31 cellular contexts compared by ENCODE assay signal in genomic region chr17:30549864-30550511, GRCh38.
DNase-seq lines count a peak whose midpoint lies in the region; ATAC-seq, FAIRE-seq and TF ChIP-seq lines count a peak whose summit lies in the region.
"Had no signal": no experiment of that assay in that cellular context is flagged by ENCODE, and none has a peak within 500 bp of the region (broad histone marks: within the 10 kb centered on the region; RNA-seq: fewer than 3 reads in every experiment).

No MANE protein-coding gene starts in this region.

- H2BK15ac ChIP-seq in H1 (ENCODE audit: low read length): no peak overlapping the region

- no peak overlapping the region; the same call in 1 of the 2 replicates for H4K8ac ChIP-seq in H1 (ENCODE audit: extremely low read depth, insufficient read depth, low read length)

- H3K14ac ChIP-seq in H1 (ENCODE audit: insufficient read length): no peak overlapping the region

- no peak overlapping the region for H2BK120ac ChIP-seq in H1 (replicated peaks; ENCODE audit: low read depth, low read length)

- H3K4ac ChIP-seq in H1 (replicated peaks; ENCODE audit: insufficient read length, low read depth, low read length): no peak overlapping the region

- H2BK12ac ChIP-seq in H1 (ENCODE audit: low read depth, low read length): no peak overlapping the region

- CTCF ChIA-PET in H1 (lab: Charles Lee; ENCODE audit: partially characterized antibody): interaction anchor here (1.2 kb wide), 1 partner anchor 8 kb away, joined by 3 read pairs; no protein-coding TSS in a partner anchor

- H3K4me3 Mint-ChIP-seq in IgD-negative memory B cell (peak overlapping the region; percentile 5 to 95 (median 79)), osteocyte (ENCODE audit: unreplicated experiment) (no peak overlapping the region)
- H3K4me3 Mint-ChIP-seq: activated CD8-positive, alpha-beta T cell treated with anti-CD3 and anti-CD28 coated beads, Interleukin-2, amount 10 ng/mL, durations not matched to agents 7 days and 5 days; brain; effector memory CD8-positive, alpha-beta T cell; HFFc6; immature natural killer cell; nephron had no signal

- H2AFZ ChIP-seq in H1 (ENCODE audit: low read length): no peak overlapping the region

- TF ChIP-seq CTCF in H1 (IDR thresholded peaks at IDR 0.05; ENCODE audit: control extremely low read depth in 1 of 3, insufficient read depth in 1 of 3, low read depth in 1 of 3, low read length in 3 of 3) (no peak), osteocyte (IDR thresholded peaks at IDR 0.05) (no peak), coronary artery (IDR thresholded peaks at IDR 0.05) (no peak)

- H3K56ac ChIP-seq in H1 (replicated peaks; ENCODE audit: insufficient read length, low read depth, low read length): no peak overlapping the region

- 89% methylated on average over 15 of the region's 15 CpGs; no CpG with 5 or more reads in 1 of the 2 experiments for WGBS in H1 (ENCODE audit: extremely low coverage in 1 of 2, insufficient coverage in 1 of 2, insufficient read length in 1 of 2, insufficient replicate concordance in 2 of 2, low coverage in 1 of 2, low lambda C conversion rate in 2 of 2, missing lambda C conversion rate in 1 of 2), 2 experiments

- no peak for ATAC-seq in HG03175 (IDR thresholded peaks at IDR 0.05; ENCODE audit: unreplicated experiment)
- ATAC-seq: activated CD8-positive, alpha-beta T cell treated with anti-CD3 and anti-CD28 coated beads, Interleukin-2, amount 10 ng/mL, durations not matched to agents 7 days and 5 days; gastroesophageal sphincter; left lung had no signal

- H4K20me1 ChIP-seq in H1 (replicated peaks in 1 of 2; ENCODE audit: control insufficient read depth in 1 of 2, insufficient read depth in 2 of 2, low read length in 2 of 2): no peaks in the 10 kb centered on the region

- H3K9me3 Mint-ChIP-seq in IgD-negative memory B cell (no peaks in the 10 kb centered on the region), osteocyte (ENCODE audit: unreplicated experiment) (no peaks in the 10 kb centered on the region)
- H3K9me3 Mint-ChIP-seq: effector memory CD8-positive, alpha-beta T cell; HFFc6; immature natural killer cell; nephron had no signal

- H2BK5ac ChIP-seq in H1 (ENCODE audit: low read depth, low read length): 0 out of 2 replicates have a peak overlapping the region, but pooled peaks have one; percentile 4

- no peaks in the 10 kb centered on the region for H3K79me2 ChIP-seq in H1 (ENCODE audit: control insufficient read depth in 1 of 2, insufficient read depth in 2 of 2, low read length in 2 of 2)

- H3K36me3 Mint-ChIP-seq in IgD-negative memory B cell (no peaks in the 10 kb centered on the region), osteocyte (ENCODE audit: unreplicated experiment) (no peaks in the 10 kb centered on the region)
- H3K36me3 Mint-ChIP-seq: brain, CD14-positive monocyte, immature natural killer cell had no signal

- H3K27ac ChIP-seq in H1 (ENCODE audit: low read depth, low read length): no peak overlapping the region
- no peak overlapping the region for H3K27ac ChIP-seq in coronary artery
- H3K27ac ChIP-seq: esophagus squamous epithelium, gastroesophageal sphincter, left lung, Peyer's patch, suprapubic skin, vagina had no signal

- H3K18ac ChIP-seq in H1 (ENCODE audit: extremely low read depth, low read length): no peak overlapping the region

- H3K27me3 Mint-ChIP-seq in IgD-negative memory B cell (no peaks in the 10 kb centered on the region), osteocyte (ENCODE audit: unreplicated experiment) (no peaks in the 10 kb centered on the region)

- no peaks in the 10 kb centered on the region for H3K27me3 ChIP-seq in H1 (replicated peaks in 1 of 4; ENCODE audit: control insufficient read depth in 3 of 4, extremely low read depth in 1 of 4, insufficient read depth in 3 of 4, low read length in 3 of 4)
- H3K27me3 ChIP-seq: esophagus squamous epithelium, gastroesophageal sphincter, left lung, Peyer's patch, suprapubic skin, vagina had no signal

- H3K4me2 ChIP-seq in H1 (ENCODE audit: insufficient read depth in 1 of 2, low read depth in 2 of 2, low read length in 2 of 2): no peak overlapping the region

- TF ChIP-seq POLR2A in H1 (IDR thresholded peaks at IDR 0.05; ENCODE audit: control extremely low read depth in 1 of 2, low read depth in 2 of 2, low read length in 2 of 2): no peak

- H3K27ac Mint-ChIP-seq in IgD-negative memory B cell: peak overlapping the region in 1 of 3 donors; percentile 84
- no peak overlapping the region for H3K27ac Mint-ChIP-seq in osteocyte (ENCODE audit: unreplicated experiment)
- H3K27ac Mint-ChIP-seq: activated CD8-positive, alpha-beta T cell treated with anti-CD3 and anti-CD28 coated beads, Interleukin-2, amount 10 ng/mL, durations not matched to agents 7 days and 5 days; brain; HFFc6; immature natural killer cell; nephron; progenitor cell of endocrine pancreas had no signal

- intact Hi-C loops in posterior cingulate gyrus (cut with DNase I): no loop called here

- H2AK5ac ChIP-seq in H1 (ENCODE audit: low read depth, low read length): no peak overlapping the region

- no peak overlapping the region for H3K9ac ChIP-seq in H1 (replicated peaks in 1 of 4; ENCODE audit: extremely low read depth in 1 of 4, low read depth in 3 of 4, low read length in 3 of 4)

- no peaks in the 10 kb centered on the region for H3K36me3 ChIP-seq in H1 (ENCODE audit: control insufficient read depth in 2 of 4, insufficient read depth in 4 of 4, low read length in 3 of 4)
- H3K36me3 ChIP-seq: esophagus squamous epithelium, left lung, Peyer's patch, suprapubic skin, vagina had no signal

- H3K23me2 ChIP-seq in H1 (ENCODE audit: low read depth, low read length): no peaks in the 10 kb centered on the region

- H3K23ac ChIP-seq in H1 (ENCODE audit: insufficient read length): no peak overlapping the region

- no peak for TF ChIP-seq RAD21 in H1 (IDR thresholded peaks at IDR 0.05 in 1 of 2, conservative IDR thresholded peaks at IDR 0.05 in 1 of 2; ENCODE audit: low read depth in 2 of 2, low read length in 2 of 2)

- H3K4me1 Mint-ChIP-seq in IgD-negative memory B cell (peaks cover 28 to 45% (median 37%) of the 10 kb centered on the region in 3 donors), osteocyte (ENCODE audit: unreplicated experiment) (peaks cover 3% of the 10 kb centered on the region)
- H3K4me1 Mint-ChIP-seq: nephron had no signal

- peak; percentile 31 for DNase-seq in EL
- DNase-seq in H1 (ENCODE audit: low read depth in 1 of 2, low spot score in 2 of 2): no peak
- DNase-seq in osteocyte (ENCODE audit: extremely low spot score, unreplicated experiment): peak; percentile 63
- no peak for DNase-seq in anterior cingulate cortex (lab: John Stamatoyannopoulos, UW)
- no peak for DNase-seq in posterior cingulate gyrus
- no peak for DNase-seq in coronary artery (ENCODE audit: low spot score)
- DNase-seq: activated CD4-positive, alpha-beta T cell treated with anti-CD3 and anti-CD28 coated beads for 1 hour; activated CD8-positive, alpha-beta T cell treated with anti-CD3 and anti-CD28 coated beads, Interleukin-2, amount 10 ng/mL, durations not matched to agents 7 days and 5 days; activated gamma-delta T cell treated with Interleukin-2 at 50 U/mL for 16 hours; activated T-cell treated with anti-CD3 and anti-CD28 coated beads for 4 hours; effector memory CD8-positive, alpha-beta T cell; esophagus squamous epithelium; hippocampal formation; immature natural killer cell; left lung; MM.1S; NCI-H1436 treated with DMSO at 0.1 percent for 48 hours; NCI-H524; NK-92 treated with Interleukin-12 subunit alpha and Interleukin-12 subunit beta, amount 100 ng/mL, for 24 hours had no signal

- no peaks in the 10 kb centered on the region for H3K9me3 ChIP-seq in H1 (ENCODE audit: insufficient read depth in 2 of 2, low read depth in 1 of 2, low read length in 1 of 2)
- H3K9me3 ChIP-seq: esophagus squamous epithelium, gastroesophageal sphincter, left lung, Peyer's patch, suprapubic skin, vagina had no signal

- no peak for TF ChIP-seq EP300 in H1 (IDR thresholded peaks at IDR 0.05; ENCODE audit: borderline replicate concordance in 1 of 2, low read depth in 2 of 2, low read length in 2 of 2)

- H4K5ac ChIP-seq in H1 (ENCODE audit: insufficient read length, low read depth, low read length): no peak overlapping the region

- H3K4me3 ChIP-seq in H1 (ENCODE audit: extremely low read depth in 1 of 4, insufficient read depth in 2 of 4, low read depth in 3 of 4, low read length in 4 of 4) (no peak overlapping the region), coronary artery (no peak overlapping the region)
- H3K4me3 ChIP-seq: esophagus squamous epithelium, gastroesophageal sphincter, left lung, Peyer's patch, suprapubic skin, vagina had no signal

- no peak for FAIRE-seq in H1 (lab: Jason Lieb, UNC)
- FAIRE-seq: TTC549 had no signal

- peak overlapping the region; percentile 65 for H4K91ac ChIP-seq in H1 (replicated peaks; ENCODE audit: insufficient read length, low read length)

- H3K4me1 ChIP-seq in H1 (replicated peaks in 1 of 4; ENCODE audit: control insufficient read depth in 3 of 4, insufficient read depth in 4 of 4, low read length in 3 of 4): no peaks in the 10 kb centered on the region
- H3K4me1 ChIP-seq: gastroesophageal sphincter, left lung, Peyer's patch, vagina had no signal

- no peaks in the 10 kb centered on the region for H3K79me1 ChIP-seq in H1 (ENCODE audit: low read depth, low read length)

- no peak overlapping the region for H2BK20ac ChIP-seq in H1 (ENCODE audit: low read length)

- POLR2A ChIA-PET in H1 (lab: Charles Lee; ENCODE audit: partially characterized antibody): interaction anchor here (0.8 kb wide), 1 partner anchor 72 kb away, joined by 3 read pairs; no protein-coding TSS in a partner anchor

TF ChIP-seq in H1, 55 proteins besides CTCF, POLR2A, EP300 and RAD21 (continues in another document):
- no peak for TF ChIP-seq FOSL1 (IDR thresholded peaks at IDR 0.05; ENCODE audit: insufficient read depth, low read depth, low read length)
- no peak for TF ChIP-seq MAX (IDR thresholded peaks at IDR 0.05)
- no peak for TF ChIP-seq BCL11A (IDR thresholded peaks at IDR 0.05; ENCODE audit: low read depth in 2 of 2, low read length in 2 of 2)
- TF ChIP-seq JUN (IDR thresholded peaks at IDR 0.05; ENCODE audit: low read depth, low read length): no peak
- no peak for TF ChIP-seq CBX8 (IDR thresholded peaks at IDR 0.05; ENCODE audit: borderline replicate concordance, low read depth, low read length)

Comparison
In these comparisons a context has a peak if more than half of its experiments do, and no peak if none do; other contexts are left out.
1. DNase-seq: peak in EL (single experiment) and osteocyte (single experiment); none in H1 (0 of 2), anterior cingulate cortex (0 of 58), posterior cingulate gyrus (0 of 10) and coronary artery (single experiment).